In the genomic region with DNA sequence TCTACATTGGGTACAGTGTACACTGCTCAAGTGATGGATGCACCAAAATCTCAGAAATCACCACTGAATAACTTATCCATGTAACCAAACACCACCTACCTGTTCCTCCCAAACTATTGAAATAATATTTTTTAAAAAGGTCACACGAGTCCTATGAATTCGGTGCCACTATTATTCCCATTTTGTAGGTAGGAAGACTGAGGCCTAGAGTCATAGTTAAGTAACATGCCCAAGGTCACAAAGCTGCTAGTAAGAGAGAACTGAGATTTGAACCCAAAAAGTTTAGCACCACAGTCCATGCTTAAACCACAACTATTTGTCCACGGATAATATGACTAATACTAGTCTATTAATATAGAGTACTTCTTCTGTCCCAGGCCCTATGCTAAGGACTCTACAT, we compare ENCODE assay signal across 1 cellular context.
TF ChIP-seq lines count a peak whose summit lies in the region.

No MANE protein-coding gene starts in this region.

TF ChIP-seq in HepG2, 621 proteins besides CTCF, POLR2A, EP300 and RAD21:
- TF ChIP-seq ZNF20 (CRISPR knock-in tag; IDR thresholded peaks at IDR 0.05) (no peak), ZNF672 (CRISPR knock-in tag; IDR thresholded peaks at IDR 0.05) (no peak), ZNF780A (CRISPR knock-in tag; IDR thresholded peaks at IDR 0.05) (no peak), SSRP1 (CRISPR knock-in tag; IDR thresholded peaks at IDR 0.05) (no peak), ZNF891 (CRISPR knock-in tag; IDR thresholded peaks at IDR 0.05) (no peak), REL (CRISPR knock-in tag; conservative IDR thresholded peaks at IDR 0.05) (no peak), CREB1 (IDR thresholded peaks at IDR 0.05) (no peak), CREB1 (CRISPR knock-in tag; IDR thresholded peaks at IDR 0.05) (no peak), SRSF1 (optimal IDR thresholded peaks at IDR 0.05; ENCODE audit: low read depth, low read length) (no peak)
- TF ChIP-seq, protein P1, sequence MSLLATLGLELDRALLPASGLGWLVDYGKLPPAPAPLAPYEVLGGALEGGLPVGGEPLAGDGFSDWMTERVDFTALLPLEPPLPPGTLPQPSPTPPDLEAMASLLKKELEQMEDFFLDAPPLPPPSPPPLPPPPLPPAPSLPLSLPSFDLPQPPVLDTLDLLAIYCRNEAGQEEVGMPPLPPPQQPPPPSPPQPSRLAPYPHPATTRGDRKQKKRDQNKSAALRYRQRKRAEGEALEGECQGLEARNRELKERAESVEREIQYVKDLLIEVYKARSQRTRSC (CRISPR knock-in tag; IDR thresholded peaks at IDR 0.05; ENCODE audit: low read depth), result no peak
- TF ChIP-seq, protein P2, sequence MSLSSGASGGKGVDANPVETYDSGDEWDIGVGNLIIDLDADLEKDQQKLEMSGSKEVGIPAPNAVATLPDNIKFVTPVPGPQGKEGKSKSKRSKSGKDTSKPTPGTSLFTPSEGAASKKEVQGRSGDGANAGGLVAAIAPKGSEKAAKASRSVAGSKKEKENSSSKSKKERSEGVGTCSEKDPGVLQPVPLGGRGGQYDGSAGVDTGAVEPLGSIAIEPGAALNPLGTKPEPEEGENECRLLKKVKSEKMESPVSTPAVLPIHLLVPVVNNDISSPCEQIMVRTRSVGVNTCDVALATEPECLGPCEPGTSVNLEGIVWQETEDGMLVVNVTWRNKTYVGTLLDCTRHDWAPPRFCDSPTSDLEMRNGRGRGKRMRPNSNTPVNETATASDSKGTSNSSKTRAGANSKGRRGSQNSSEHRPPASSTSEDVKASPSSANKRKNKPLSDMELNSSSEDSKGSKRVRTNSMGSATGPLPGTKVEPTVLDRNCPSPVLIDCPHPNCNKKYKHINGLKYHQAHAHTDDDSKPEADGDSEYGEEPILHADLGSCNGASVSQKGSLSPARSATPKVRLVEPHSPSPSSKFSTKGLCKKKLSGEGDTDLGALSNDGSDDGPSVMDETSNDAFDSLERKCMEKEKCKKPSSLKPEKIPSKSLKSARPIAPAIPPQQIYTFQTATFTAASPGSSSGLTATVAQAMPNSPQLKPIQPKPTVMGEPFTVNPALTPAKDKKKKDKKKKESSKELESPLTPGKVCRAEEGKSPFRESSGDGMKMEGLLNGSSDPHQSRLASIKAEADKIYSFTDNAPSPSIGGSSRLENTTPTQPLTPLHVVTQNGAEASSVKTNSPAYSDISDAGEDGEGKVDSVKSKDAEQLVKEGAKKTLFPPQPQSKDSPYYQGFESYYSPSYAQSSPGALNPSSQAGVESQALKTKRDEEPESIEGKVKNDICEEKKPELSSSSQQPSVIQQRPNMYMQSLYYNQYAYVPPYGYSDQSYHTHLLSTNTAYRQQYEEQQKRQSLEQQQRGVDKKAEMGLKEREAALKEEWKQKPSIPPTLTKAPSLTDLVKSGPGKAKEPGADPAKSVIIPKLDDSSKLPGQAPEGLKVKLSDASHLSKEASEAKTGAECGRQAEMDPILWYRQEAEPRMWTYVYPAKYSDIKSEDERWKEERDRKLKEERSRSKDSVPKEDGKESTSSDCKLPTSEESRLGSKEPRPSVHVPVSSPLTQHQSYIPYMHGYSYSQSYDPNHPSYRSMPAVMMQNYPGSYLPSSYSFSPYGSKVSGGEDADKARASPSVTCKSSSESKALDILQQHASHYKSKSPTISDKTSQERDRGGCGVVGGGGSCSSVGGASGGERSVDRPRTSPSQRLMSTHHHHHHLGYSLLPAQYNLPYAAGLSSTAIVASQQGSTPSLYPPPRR (CRISPR knock-in tag; IDR thresholded peaks at IDR 0.05; ENCODE audit: borderline replicate concordance), result no peak
- TF ChIP-seq, protein P3, sequence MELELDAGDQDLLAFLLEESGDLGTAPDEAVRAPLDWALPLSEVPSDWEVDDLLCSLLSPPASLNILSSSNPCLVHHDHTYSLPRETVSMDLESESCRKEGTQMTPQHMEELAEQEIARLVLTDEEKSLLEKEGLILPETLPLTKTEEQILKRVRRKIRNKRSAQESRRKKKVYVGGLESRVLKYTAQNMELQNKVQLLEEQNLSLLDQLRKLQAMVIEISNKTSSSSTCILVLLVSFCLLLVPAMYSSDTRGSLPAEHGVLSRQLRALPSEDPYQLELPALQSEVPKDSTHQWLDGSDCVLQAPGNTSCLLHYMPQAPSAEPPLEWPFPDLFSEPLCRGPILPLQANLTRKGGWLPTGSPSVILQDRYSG (CRISPR knock-in tag; IDR thresholded peaks at IDR 0.05), result no peak
- TF ChIP-seq, protein P4, sequence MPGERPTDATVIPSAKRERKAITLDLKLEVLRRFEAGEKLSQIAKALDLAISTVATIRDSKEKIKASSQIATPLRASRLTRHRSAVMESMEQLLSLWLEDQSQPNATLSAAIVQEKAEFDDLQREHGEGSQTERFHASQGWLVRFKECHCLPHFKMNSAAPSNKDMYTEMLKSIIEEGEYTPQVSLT (CRISPR knock-in tag; IDR thresholded peaks at IDR 0.05; ENCODE audit: borderline replicate concordance, low read depth), result no peak
